In genomic region chr10:78973901-78974408, GRCh38 we compare ENCODE assay signal across 1 cellular context.
TF ChIP-seq lines count a peak whose summit lies in the region.

No MANE protein-coding gene starts in this region.

TF ChIP-seq in HepG2, 621 proteins besides CTCF, POLR2A, EP300 and RAD21 (continued from another document and continues in another):
- TF ChIP-seq CSRNP2 (CRISPR knock-in tag; conservative IDR thresholded peaks at IDR 0.05; ENCODE audit: low read depth) (no peak), RXRB (CRISPR knock-in tag; IDR thresholded peaks at IDR 0.05; ENCODE audit: borderline replicate concordance) (peak; percentile 74), TFDP2 (CRISPR knock-in tag; IDR thresholded peaks at IDR 0.05) (peak; percentile 58; the same call in 1 of the 2 replicates), ZC3H13 (CRISPR knock-in tag; IDR thresholded peaks at IDR 0.05) (peak; percentile 27; the same call in 1 of the 2 replicates), ZNF619 (CRISPR knock-in tag; IDR thresholded peaks at IDR 0.05) (no peak), ZNF430 (CRISPR knock-in tag; IDR thresholded peaks at IDR 0.05) (no peak; the same call in 1 of the 2 replicates), HMG20B (CRISPR knock-in tag; conservative IDR thresholded peaks at IDR 0.05) (peak; percentile 65; the same call in 1 of the 2 replicates), ZNF224 (CRISPR knock-in tag; IDR thresholded peaks at IDR 0.05) (no peak), ZBTB7B (CRISPR knock-in tag; IDR thresholded peaks at IDR 0.05) (peak; percentile 14; the same call in 1 of the 2 replicates), HMGXB3 (CRISPR knock-in tag; IDR thresholded peaks at IDR 0.05; ENCODE audit: borderline replicate concordance) (0 out of 2 replicates have a peak, but pooled peaks have one; percentile 44), TCF7 (IDR thresholded peaks at IDR 0.05; ENCODE audit: low read depth) (peak; percentile 35; the same call in 1 of the 2 replicates), ZBTB25 (CRISPR knock-in tag; IDR thresholded peaks at IDR 0.05) (no peak), MIER3 (CRISPR knock-in tag; IDR thresholded peaks at IDR 0.05; ENCODE audit: borderline replicate concordance) (no peak), ZC3H4 (CRISPR knock-in tag; IDR thresholded peaks at IDR 0.05; ENCODE audit: borderline replicate concordance) (peak; percentile 91), ZNF724P (CRISPR knock-in tag; IDR thresholded peaks at IDR 0.05; ENCODE audit: borderline replicate concordance) (no peak), YEATS2 (CRISPR knock-in tag; IDR thresholded peaks at IDR 0.05; ENCODE audit: borderline replicate concordance) (0 out of 2 replicates have a peak, but pooled peaks have one; percentile 8), ZNF607 (CRISPR knock-in tag; IDR thresholded peaks at IDR 0.05; ENCODE audit: borderline replicate concordance) (no peak), ZNF792 (CRISPR knock-in tag; IDR thresholded peaks at IDR 0.05) (no peak), GABPA (IDR thresholded peaks at IDR 0.05; ENCODE audit: low read depth, low read length) (no peak), GABPA (CRISPR knock-in tag; IDR thresholded peaks at IDR 0.05; ENCODE audit: low read depth) (peak; percentile 78), TMF1 (CRISPR knock-in tag; IDR thresholded peaks at IDR 0.05; ENCODE audit: low read depth) (0 out of 2 replicates have a peak, but pooled peaks have one; percentile 19), ZNF274 (CRISPR knock-in tag; IDR thresholded peaks at IDR 0.05) (no peak), RNF219 (CRISPR knock-in tag; IDR thresholded peaks at IDR 0.05) (no peak), ZNF510 (CRISPR knock-in tag; IDR thresholded peaks at IDR 0.05; ENCODE audit: low read depth) (no peak), CHD2 (IDR thresholded peaks at IDR 0.05; ENCODE audit: low read depth, low read length) (no peak), ZNF629 (CRISPR knock-in tag; conservative IDR thresholded peaks at IDR 0.05) (no peak), ZNF350 (CRISPR knock-in tag; IDR thresholded peaks at IDR 0.05; ENCODE audit: borderline replicate concordance, low read depth) (no peak), NR2F1 (CRISPR knock-in tag; IDR thresholded peaks at IDR 0.05) (no peak), YY1 (IDR thresholded peaks at IDR 0.05; ENCODE audit: insufficient read depth, insufficient replicate concordance, low read depth, low read length) (peak; percentile 63), BRD4 (CRISPR knock-in tag; IDR thresholded peaks at IDR 0.05) (no peak), GRHL1 (CRISPR knock-in tag; conservative IDR thresholded peaks at IDR 0.05) (no peak), ATM (IDR thresholded peaks at IDR 0.05; ENCODE audit: borderline replicate concordance) (no peak), ZNF225 (CRISPR knock-in tag; IDR thresholded peaks at IDR 0.05) (no peak), PRDM15 (CRISPR knock-in tag; IDR thresholded peaks at IDR 0.05) (0 out of 2 replicates have a peak, but pooled peaks have one; percentile 41), DPF2 (CRISPR knock-in tag; IDR thresholded peaks at IDR 0.05; ENCODE audit: borderline replicate concordance, low read depth) (0 out of 2 replicates have a peak, but pooled peaks have one; percentile 27), CCDC6 (CRISPR knock-in tag; IDR thresholded peaks at IDR 0.05) (0 out of 2 replicates have a peak, but pooled peaks have one; percentile 22), GABPB1 (CRISPR knock-in tag; IDR thresholded peaks at IDR 0.05) (peak; percentile 54; the same call in 1 of the 2 replicates), KLF12 (CRISPR knock-in tag; IDR thresholded peaks at IDR 0.05; ENCODE audit: borderline replicate concordance) (peak; percentile 3; the same call in 1 of the 2 replicates), SAP130 (CRISPR knock-in tag; IDR thresholded peaks at IDR 0.05; ENCODE audit: low read depth) (peak; percentile 61), BHLHE40 (IDR thresholded peaks at IDR 0.05; ENCODE audit: low read length) (no peak), ZFP82 (CRISPR knock-in tag; IDR thresholded peaks at IDR 0.05; ENCODE audit: borderline replicate concordance) (peak; percentile 75; the same call in 1 of the 2 replicates), PAXIP1 (CRISPR knock-in tag; conservative IDR thresholded peaks at IDR 0.05) (peak; percentile 46; the same call in 1 of the 2 replicates), ZNF138 (CRISPR knock-in tag; IDR thresholded peaks at IDR 0.05; ENCODE audit: low read depth) (no peak)
